In genomic region chr11:78474451-78474850, GRCh38 we compare ENCODE assay signal across 1 cellular context.
TF ChIP-seq lines count a peak whose summit lies in the region.

No MANE protein-coding gene starts in this region.

TF ChIP-seq in HepG2, 621 proteins besides CTCF, POLR2A, EP300 and RAD21 (continued from another document):
- TF ChIP-seq ARID5B (CRISPR knock-in tag; IDR thresholded peaks at IDR 0.05), result peak; percentile 33; the same call in 1 of the 2 replicates
- no peak for TF ChIP-seq XBP1 (CRISPR knock-in tag; IDR thresholded peaks at IDR 0.05)
- TF ChIP-seq ZGPAT (CRISPR knock-in tag; IDR thresholded peaks at IDR 0.05), result no peak
- no peak for TF ChIP-seq ZNF562 (CRISPR knock-in tag; IDR thresholded peaks at IDR 0.05; ENCODE audit: borderline replicate concordance)
